ENCODE assay signal across 14 cellular contexts in the genomic region with DNA sequence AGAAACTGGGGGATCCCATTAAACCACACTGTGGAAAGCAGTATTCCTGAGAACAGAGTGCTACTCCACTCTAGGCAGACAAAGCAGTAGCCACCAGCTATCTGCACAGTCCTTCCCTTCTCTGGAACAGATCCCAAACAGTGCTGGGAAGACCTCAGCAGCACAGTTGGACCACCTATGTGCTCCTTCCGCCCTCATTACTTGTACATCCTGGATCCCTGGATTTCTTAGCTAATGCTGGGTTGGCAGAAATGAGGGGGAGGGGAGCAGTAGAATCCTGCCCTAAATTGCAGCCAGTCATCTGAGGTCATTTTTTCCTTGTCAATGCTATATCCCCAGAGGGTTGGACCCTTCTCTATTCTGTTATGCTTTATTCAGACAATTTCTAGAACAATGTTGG. TPM values are rescaled to one million over a fixed set of nuclear protein-coding genes. Genes with fewer than 3 reads are reported as not detected.
A peak's percentile ranks its signal among the peaks of the same experiment; 100 is the strongest.
DNase-seq lines count a peak whose midpoint lies in the region; ATAC-seq lines count a peak whose summit lies in the region.
"Had no signal": no experiment of that assay in that cellular context is flagged by ENCODE, and none has a peak within 500 bp of the region (broad histone marks: within the 10 kb centered on the region; RNA-seq: fewer than 3 reads in every experiment).

No MANE protein-coding gene starts in this region.

- peak overlapping the region; percentile 81 for H3K27ac Mint-ChIP-seq in activated T-cell treated with anti-CD3 and anti-CD28 coated beads, Interleukin-2, amount 50 U/mL, for 24 hours
- H3K27ac Mint-ChIP-seq in activated T-helper 17 cell treated with anti-CD3 and anti-CD28 coated beads, Interleukin-2, amount 50 U/mL, for 72 hours, result peak overlapping the region; percentile 71
- peak overlapping the region; percentile 75 to 90 for H3K27ac Mint-ChIP-seq in natural killer cell treated with Interleukin-12 subunit alpha and Interleukin-12 subunit beta and Interleukin-15 and Interleukin-18, amount 100 ng/mL, for 72 hours

- no peaks in the 10 kb centered on the region for H3K27me3 Mint-ChIP-seq in activated T-cell treated with anti-CD3 and anti-CD28 coated beads, Interleukin-2, amount 50 U/mL, for 24 hours
- no peaks in the 10 kb centered on the region for H3K27me3 Mint-ChIP-seq in activated T-helper 17 cell treated with anti-CD3 and anti-CD28 coated beads, Interleukin-2, amount 50 U/mL, for 72 hours
- no peaks in the 10 kb centered on the region for H3K27me3 Mint-ChIP-seq in natural killer cell treated with Interleukin-12 subunit alpha and Interleukin-12 subunit beta and Interleukin-15 and Interleukin-18, amount 100 ng/mL, for 72 hours

- H3K4me1 Mint-ChIP-seq in activated T-cell treated with anti-CD3 and anti-CD28 coated beads, Interleukin-2, amount 50 U/mL, for 24 hours (ENCODE audit: low read depth), result peaks cover 66% of the 10 kb centered on the region
- peaks cover 35% of the 10 kb centered on the region for H3K4me1 Mint-ChIP-seq in activated T-helper 17 cell treated with anti-CD3 and anti-CD28 coated beads, Interleukin-2, amount 50 U/mL, for 72 hours
- peaks cover 24 to 32% of the 10 kb centered on the region in 2 donors for H3K4me1 Mint-ChIP-seq in natural killer cell treated with Interleukin-12 subunit alpha and Interleukin-12 subunit beta and Interleukin-15 and Interleukin-18, amount 100 ng/mL, for 72 hours (ENCODE audit: low read depth in 2 of 2)

- peaks cover 13% of the 10 kb centered on the region for H3K9me3 Mint-ChIP-seq in activated T-cell treated with anti-CD3 and anti-CD28 coated beads, Interleukin-2, amount 50 U/mL, for 24 hours
- peaks cover 8% of the 10 kb centered on the region for H3K9me3 Mint-ChIP-seq in activated T-helper 17 cell treated with anti-CD3 and anti-CD28 coated beads, Interleukin-2, amount 50 U/mL, for 72 hours
- H3K9me3 Mint-ChIP-seq in natural killer cell treated with Interleukin-12 subunit alpha and Interleukin-12 subunit beta and Interleukin-15 and Interleukin-18, amount 100 ng/mL, for 72 hours, result peaks cover 4% of the 10 kb centered on the region

- peak; percentile 1 for ATAC-seq in HG02840 (IDR thresholded peaks at IDR 0.05; ENCODE audit: low FRiP score, unreplicated experiment)
- no peak for ATAC-seq in activated T-helper 17 cell treated with anti-CD3 and anti-CD28 coated beads, Interleukin-2, amount 50 U/mL, for 72 hours (replicated peaks)
- ATAC-seq in natural killer cell treated with Interleukin-12 subunit alpha and Interleukin-12 subunit beta and Interleukin-15 and Interleukin-18, amount 100 ng/mL, for 72 hours, result no peak
- no peak for ATAC-seq in GM21390 (IDR thresholded peaks at IDR 0.05; ENCODE audit: unreplicated experiment)

- DNase-seq in activated T-cell treated with anti-CD3 and anti-CD28 coated beads, Interleukin-2, amount 50 U/mL, for 24 hours, result no peak
- DNase-seq in activated T-cell treated with anti-CD3 and anti-CD28 coated beads, Interleukin-2, amount 50 U/mL, for 1 hour, result no peak
- no peak for DNase-seq in natural killer cell treated with Interleukin-12 subunit alpha and Interleukin-12 subunit beta and Interleukin-15 and Interleukin-18, amount 100 ng/mL, for 72 hours (ENCODE audit: low spot score)
- DNase-seq in activated gamma-delta T cell treated with Interleukin-2 at 50 U/mL for 16 hours (no peak), NCI-H2107 treated with DMSO at 0.1 percent for 48 hours (lab: John Stamatoyannopoulos, UW; ENCODE audit: unreplicated experiment) (no peak)
- DNase-seq: activated gamma-delta T cell, Calu3, hypothalamus, left colon, NCI-H1048, NCI-H2107 had no signal

- H3K4me3 Mint-ChIP-seq in activated T-cell treated with anti-CD3 and anti-CD28 coated beads, Interleukin-2, amount 50 U/mL, for 24 hours, result no peak overlapping the region
- H3K4me3 Mint-ChIP-seq in activated T-helper 17 cell treated with anti-CD3 and anti-CD28 coated beads, Interleukin-2, amount 50 U/mL, for 72 hours, result peak overlapping the region; percentile 61
- H3K4me3 Mint-ChIP-seq in natural killer cell treated with Interleukin-12 subunit alpha and Interleukin-12 subunit beta and Interleukin-15 and Interleukin-18, amount 100 ng/mL, for 72 hours, result no peak overlapping the region

- H3K36me3 Mint-ChIP-seq in activated T-cell treated with anti-CD3 and anti-CD28 coated beads, Interleukin-2, amount 50 U/mL, for 24 hours (ENCODE audit: low read depth), result no peaks in the 10 kb centered on the region
- H3K36me3 Mint-ChIP-seq in activated T-helper 17 cell treated with anti-CD3 and anti-CD28 coated beads, Interleukin-2, amount 50 U/mL, for 72 hours (ENCODE audit: low read depth), result no peaks in the 10 kb centered on the region
- H3K36me3 Mint-ChIP-seq in natural killer cell treated with Interleukin-12 subunit alpha and Interleukin-12 subunit beta and Interleukin-15 and Interleukin-18, amount 100 ng/mL, for 72 hours, result peaks cover 6% of the 10 kb centered on the region

RNA-seq across cellular contexts. Expression of a gene that starts 13.8 kb away (rescaled TPM):
- 10 to 100 TPM; 45.3 to 92.3 TPM for total RNA-seq in activated T-helper 17 cell treated with anti-CD3 and anti-CD28 coated beads, Interleukin-2, amount 50 U/mL, for 72 hours
- total RNA-seq in natural killer cell treated with Interleukin-12 subunit alpha and Interleukin-12 subunit beta and Interleukin-15 and Interleukin-18, amount 100 ng/mL, for 72 hours, result 10 to 100 TPM; 26.2 to 47.7 TPM

RNA-seq across cellular contexts. Expression of a gene that starts 28.6 kb away (rescaled TPM):
- total RNA-seq in activated T-helper 17 cell treated with anti-CD3 and anti-CD28 coated beads, Interleukin-2, amount 50 U/mL, for 72 hours, result 1 to 10 TPM in 1 of 2 donors, under 1 TPM in 1; 0.65 to 2.6 TPM
- total RNA-seq in natural killer cell treated with Interleukin-12 subunit alpha and Interleukin-12 subunit beta and Interleukin-15 and Interleukin-18, amount 100 ng/mL, for 72 hours, result under 1 TPM; 0.17 to 0.78 TPM
- total RNA-seq: Calu3 had no signal
